In genomic region chr7:42461537-42461936, GRCh38 we compare ENCODE assay signal across 26 cellular contexts.
"Had no signal": no experiment of that assay in that cellular context is flagged by ENCODE, and none has a peak within 500 bp of the region (broad histone marks: within the 10 kb centered on the region; RNA-seq: fewer than 3 reads in every experiment).

No MANE protein-coding gene starts in this region.

- H3K79me2 ChIP-seq: hepatocyte, parathyroid adenoma had no signal

- H3K4me2 ChIP-seq: hepatocyte, smooth muscle cell had no signal

- H3K36me3 ChIP-seq: esophagus squamous epithelium, neutrophil, right lobe of liver, thyroid gland, vagina had no signal

- H3K9ac ChIP-seq: parathyroid adenoma had no signal

- DNase-seq: dorsolateral prefrontal cortex; effector CD8-positive, alpha-beta T cell; endodermal cell; esophagus squamous epithelium; head of caudate nucleus; kidney; mesenchymal stem cell; mucosa of descending colon; naive B cell; right lobe of liver; stimulated activated CD4-positive, alpha-beta T cell treated with anti-CD3 and anti-CD28 coated beads, Interleukin-12 subunit alpha, Interleukin-12 subunit beta, amount 100 ng/mL, for 4 hours; stimulated activated CD4-positive, alpha-beta T cell treated with anti-CD3 and anti-CD28 coated beads, Interleukin-1b, Interleukin-23, amount 100 ng/mL, for 48 hours; stimulated activated CD4-positive, alpha-beta T cell treated with anti-CD3 and anti-CD28 coated beads, Interleukin-4, amount 100 ng/mL, for 1 hour; stimulated activated CD8-positive, alpha-beta memory T cell treated with anti-CD3 and anti-CD28 coated beads, Interleukin-4, amount 100 ng/mL, for 48 hours; stimulated activated naive CD4-positive, alpha-beta T cell; stimulated activated naive CD8-positive, alpha-beta T cell treated with anti-CD3 and anti-CD28 coated beads, Interleukin-15, amount 100 ng/mL, for 72 hours; thyroid gland; trophoblast cell had no signal

- ATAC-seq: left lobe of liver; mucosa of descending colon; natural killer cell treated with Interleukin-12 subunit alpha and Interleukin-12 subunit beta and Interleukin-15 and Interleukin-18, amount 100 ng/mL, for 72 hours; right lobe of liver; stimulated activated naive CD8-positive, alpha-beta T cell treated with anti-CD3 and anti-CD28 coated beads, Interleukin-15, amount 100 ng/mL, for 72 hours had no signal

- H3K27ac ChIP-seq: dorsolateral prefrontal cortex, esophagus squamous epithelium, hepatocyte, neutrophil, parathyroid adenoma, right lobe of liver, thyroid gland, vagina had no signal

- H3K4me3 ChIP-seq: dorsolateral prefrontal cortex, esophagus squamous epithelium, hepatocyte, lung, mucosa of descending colon, right lobe of liver, smooth muscle cell, thyroid gland, vagina had no signal

- H2AFZ ChIP-seq: hepatocyte, parathyroid adenoma had no signal

- H3K27me3 ChIP-seq: dorsolateral prefrontal cortex, esophagus squamous epithelium, hepatocyte, neutrophil, right lobe of liver, thyroid gland, vagina had no signal

- H3K9me3 ChIP-seq: esophagus squamous epithelium, mucosa of descending colon, neutrophil, right lobe of liver, thyroid gland, vagina had no signal

- H3K4me1 ChIP-seq: esophagus squamous epithelium, parathyroid adenoma, right lobe of liver, thyroid gland had no signal
